In genomic region chr2:69167469-69167822, GRCh38 we compare ENCODE assay signal across 17 cellular contexts.
DNase-seq lines count a peak whose midpoint lies in the region; ATAC-seq, FAIRE-seq and TF ChIP-seq lines count a peak whose summit lies in the region.
"Had no signal": no experiment of that assay in that cellular context is flagged by ENCODE, and none has a peak within 500 bp of the region (broad histone marks: within the 10 kb centered on the region; RNA-seq: fewer than 3 reads in every experiment).

No MANE protein-coding gene starts in this region.

- POLR2A ChIA-PET in IMR-90 (lab: Charles Lee; ENCODE audit: unreplicated experiment): no interaction called here
- POLR2A ChIA-PET in HepG2 (lab: Yijun Ruan, JAX): interaction anchor here (1.3 to 2.3 kb wide), 2 partner anchors 9 to 12 kb away, joined by 4 to 46 read pairs; no protein-coding TSS in a partner anchor

- no peak overlapping the region for H2AK9ac ChIP-seq in IMR-90 (replicated peaks; ENCODE audit: low read depth, low read length, poor library complexity)

- intact Hi-C loops in IMR-90 (cut with micrococcal nuclease): no loop called here
- intact Hi-C loops in HepG2 (cut with micrococcal nuclease; ENCODE audit: unreplicated experiment): loop anchor here (2.0 kb wide), 1 partner anchor 49 kb away; no protein-coding TSS in a partner anchor
- intact Hi-C loops in body of pancreas (cut with DNase I): no loop called here

- peaks cover 13 to 63% of the 10 kb centered on the region in 2 experiments; a peak in 3 of 4 replicates for H3K79me1 ChIP-seq in IMR-90 (ENCODE audit: low read depth in 1 of 2, low read length in 2 of 2)

- peak overlapping the region; percentile 35; the same call in 1 of the 2 replicates for H3K4ac ChIP-seq in IMR-90 (ENCODE audit: low read depth, low read length)

- H3K4me1 ChIP-seq in IMR-90 (ENCODE audit: control insufficient read depth, insufficient read depth, low read length) (peaks cover 23% of the 10 kb centered on the region), HepG2 (ENCODE audit: insufficient read depth, low read length) (peaks cover 79% of the 10 kb centered on the region), thoracic aorta (ENCODE audit: control insufficient read depth in 1 of 2, low read depth in 2 of 2) (peaks cover 83 to 98% of the 10 kb centered on the region in 2 donors), body of pancreas (no peaks in the 10 kb centered on the region)

- BruUV-seq in IMR-90 (replicated peaks; lab: Mats Ljungman, UMichigan) (no TSS peak), HepG2 (replicated peaks; lab: Mats Ljungman, UMichigan) (no TSS peak)

- H3K23ac ChIP-seq in IMR-90 (ENCODE audit: low read depth, low read length): no peak overlapping the region

- DNase-seq in IMR-90: no peak
- DNase-seq in HepG2 (ENCODE audit: low spot score): no peak
- DNase-seq in thoracic aorta (ENCODE audit: low spot score): no peak
- no peak for DNase-seq in body of pancreas
- no peak for DNase-seq in germinal center (ENCODE audit: low spot score)
- DNase-seq: CD8-positive, alpha-beta T cell; DMS153; Kasumi-1; NCI-H1092; NCI-H2227 treated with DMSO at 0.1 percent for 48 hours; NCI-H510A treated with DMSO at 0.1 percent for 48 hours; NCI-H748 treated with DMSO at 0.1 percent for 48 hours; SJCRH30 had no signal

- H3K4me2 ChIP-seq in IMR-90 (ENCODE audit: low read depth, low read length) (no peak overlapping the region), HepG2 (ENCODE audit: low read depth, low read length) (peak overlapping the region; percentile 75)

- H2BK20ac ChIP-seq in IMR-90 (ENCODE audit: low read depth, low read length): no peak overlapping the region

- H4K5ac ChIP-seq in IMR-90 (ENCODE audit: low read depth, low read length): no peak overlapping the region

- TF ChIP-seq EP300 in HepG2 (IDR thresholded peaks at IDR 0.05; ENCODE audit: low read depth in 2 of 2, low read length in 2 of 2) (no peak), HepG2 (CRISPR knock-in tag; IDR thresholded peaks at IDR 0.05; ENCODE audit: borderline replicate concordance) (no peak)

- no peak overlapping the region for H2BK15ac ChIP-seq in IMR-90 (ENCODE audit: low read depth, low read length)

- no peak overlapping the region for H2AK5ac ChIP-seq in IMR-90 (ENCODE audit: low read depth, low read length)

- H4K20me1 ChIP-seq in IMR-90 (ENCODE audit: insufficient read depth, low read length): no peaks in the 10 kb centered on the region; the same call in 1 of the 2 replicates
- no peaks in the 10 kb centered on the region for H4K20me1 ChIP-seq in HepG2 (ENCODE audit: insufficient read depth, low read length)

- no peak overlapping the region for H4K8ac ChIP-seq in IMR-90 (ENCODE audit: low read depth in 2 of 2, low read length in 2 of 2)

- H3K14ac ChIP-seq in IMR-90 (replicated peaks; ENCODE audit: low read depth, low read length): peak overlapping the region; percentile 27; the same call in 1 of the 2 replicates

- CTCF ChIA-PET in IMR-90 (lab: Yijun Ruan, JAX): no interaction called here
- CTCF ChIA-PET in HepG2 (lab: Yijun Ruan, JAX; ENCODE audit: low intra/inter-chr PET ratio, low total read pairs): no interaction called here

- peak overlapping the region; percentile 30; the same call in 1 of the 2 replicates for H2BK120ac ChIP-seq in IMR-90 (ENCODE audit: low read depth, low read length)

- no peaks in the 10 kb centered on the region for H3K27me3 ChIP-seq in IMR-90 (ENCODE audit: control insufficient read depth, insufficient read depth, low read length)
- no peaks in the 10 kb centered on the region for H3K27me3 ChIP-seq in HepG2 (ENCODE audit: control insufficient read depth in 1 of 2, insufficient read depth in 2 of 2, low read length in 2 of 2)
- no peaks in the 10 kb centered on the region for H3K27me3 ChIP-seq in thoracic aorta (replicated peaks; ENCODE audit: insufficient read depth)
- no peaks in the 10 kb centered on the region for H3K27me3 ChIP-seq in body of pancreas
- H3K27me3 ChIP-seq: SJCRH30 had no signal

- H3K4me3 ChIP-seq in IMR-90 (ENCODE audit: insufficient read depth, low read depth, low read length) (no peak overlapping the region), HepG2 (replicated peaks in 1 of 3; ENCODE audit: insufficient read depth in 1 of 3, low read depth in 2 of 3, low read length in 3 of 3) (peak overlapping the region in 1 of 3 experiments; percentile 47; a peak in 2 of 6 replicates), thoracic aorta (no peak overlapping the region), body of pancreas (no peak overlapping the region)
- H3K4me3 ChIP-seq: SJCRH30 had no signal

- no peak overlapping the region for H3K18ac ChIP-seq in IMR-90 (ENCODE audit: low read depth, low read length)

- in situ Hi-C loops in IMR-90 (cut with MboI; ENCODE audit: low sequenced_read_pairs): no loop called here
- in situ Hi-C loops in HepG2 (cut with HindIII; ENCODE audit: extremely low pct_ligation_motif_present, low pct_unique_long_range_greater_than_20kb): loop anchor here (5.0 kb wide), 1 partner anchor 135 kb away; no protein-coding TSS in a partner anchor

- TF ChIP-seq CTCF in IMR-90 (conservative IDR thresholded peaks at IDR 0.05; ENCODE audit: low read depth, low read length): no peak
- no peak for TF ChIP-seq CTCF in HepG2 (CRISPR knock-in tag; IDR thresholded peaks at IDR 0.05)
- TF ChIP-seq CTCF in thoracic aorta (IDR thresholded peaks at IDR 0.05): no peak
- TF ChIP-seq CTCF in body of pancreas (IDR thresholded peaks at IDR 0.05): no peak

- TF ChIP-seq POLR2A in IMR-90 (IDR thresholded peaks at IDR 0.05; ENCODE audit: low read depth, low read length) (no peak), HepG2 (IDR thresholded peaks at IDR 0.05; ENCODE audit: insufficient read depth in 1 of 2, low read depth in 2 of 2, low read length in 2 of 2) (no peak), body of pancreas (IDR thresholded peaks at IDR 0.05) (no peak)

- no peak overlapping the region for H3K9ac ChIP-seq in IMR-90 (ENCODE audit: low read depth, low read length)
- H3K9ac ChIP-seq in HepG2 (ENCODE audit: insufficient read depth, low read depth, low read length): peak overlapping the region; percentile 60

- dilution Hi-C loops in IMR-90 (cut with HindIII; ENCODE audit: low sequenced_read_pairs, unreplicated experiment): no loop called here

- H3K9me1 ChIP-seq in IMR-90 (ENCODE audit: insufficient read depth, low read length): peaks cover 39% of the 10 kb centered on the region

- H3K56ac ChIP-seq in IMR-90 (ENCODE audit: extremely low read depth, insufficient read depth, low read length): no peak overlapping the region

- no peak for ATAC-seq in IMR-90 (ENCODE audit: low read depth)
- peak; percentile 37 for ATAC-seq in esophagus mucosa
- peak; percentile 41 for ATAC-seq in HepG2
- ATAC-seq in thoracic aorta (ENCODE audit: insufficient number of reproducible peaks, low FRiP score, low read depth): no peak
- ATAC-seq in body of pancreas: no peak
- no peak for ATAC-seq in GM18868 (IDR thresholded peaks at IDR 0.05; ENCODE audit: unreplicated experiment)
- ATAC-seq: CD8-positive, alpha-beta T cell had no signal

- no peaks in the 10 kb centered on the region for H3K9me3 ChIP-seq in IMR-90 (ENCODE audit: control insufficient read depth, insufficient read depth, low read length)
- no peaks in the 10 kb centered on the region for H3K9me3 ChIP-seq in HepG2 (ENCODE audit: low read length)
- H3K9me3 ChIP-seq in thoracic aorta: no peaks in the 10 kb centered on the region
- no peaks in the 10 kb centered on the region for H3K9me3 ChIP-seq in body of pancreas
- H3K9me3 ChIP-seq: SJCRH30 had no signal

- TF ChIP-seq RAD21 in IMR-90 (IDR thresholded peaks at IDR 0.05; ENCODE audit: low read length): no peak
- no peak for TF ChIP-seq RAD21 in HepG2 (CRISPR knock-in tag; IDR thresholded peaks at IDR 0.05)

- no peak for FAIRE-seq in HepG2 (lab: Jason Lieb, UNC)
- FAIRE-seq: GM12891, H1 had no signal

- H2AFZ ChIP-seq in IMR-90 (replicated peaks; ENCODE audit: low read length, poor library complexity) (no peak overlapping the region), HepG2 (ENCODE audit: low read length) (no peak overlapping the region)

- H4K91ac ChIP-seq in IMR-90 (ENCODE audit: insufficient read depth, low read depth, low read length): no peak overlapping the region; the same call in 1 of the 2 replicates

- no peak overlapping the region for H2BK5ac ChIP-seq in IMR-90 (ENCODE audit: low read depth, low read length, poor library complexity, severe bottlenecking)

- H3K79me2 ChIP-seq in HepG2 (ENCODE audit: insufficient read depth, low read length): no peaks in the 10 kb centered on the region

- H3K27ac ChIP-seq in IMR-90 (ENCODE audit: insufficient read depth, low read length) (no peak overlapping the region), HepG2 (ENCODE audit: extremely low read length, insufficient read depth, low read length) (peak overlapping the region; percentile 82), thoracic aorta (peak overlapping the region; percentile 73 to 97), body of pancreas (no peak overlapping the region)
- H3K27ac ChIP-seq: SJCRH30 had no signal

- H3K36me3 ChIP-seq in IMR-90 (ENCODE audit: control insufficient read depth, insufficient read depth, low read length) (peaks cover 47% of the 10 kb centered on the region), HepG2 (replicated peaks in 1 of 2; ENCODE audit: control insufficient read depth in 1 of 2, insufficient read depth in 2 of 2, low read length in 2 of 2) (peaks cover 0 to 1% of the 10 kb centered on the region in 2 experiments; a peak in 1 of 5 replicates), thoracic aorta (no peaks in the 10 kb centered on the region), body of pancreas (replicated peaks in 1 of 2; ENCODE audit: insufficient read depth in 1 of 2, low read depth in 2 of 2) (no peaks in the 10 kb centered on the region)

- 90% methylated on average over 2 of the region's 4 CpGs; no CpG with 5 or more reads in 1 of the 2 experiments for WGBS in IMR-90 (ENCODE audit: extremely low coverage in 2 of 2, insufficient read length in 1 of 2), 2 experiments
- WGBS in HepG2 (ENCODE audit: low lambda C conversion rate): 76% methylated on average over 4 of the region's 4 CpGs
- 64 to 83% methylated on average over 3 to 4 of the region's 4 CpGs for whole genome bisulfite sequencing in body of pancreas, 2 donors

TF ChIP-seq in IMR-90, 13 proteins besides CTCF, POLR2A, EP300 and RAD21:
- TF ChIP-seq CHD1 (IDR thresholded peaks at IDR 0.05; ENCODE audit: low read depth, low read length) (no peak), MAFK (IDR thresholded peaks at IDR 0.05; ENCODE audit: low read depth, low read length) (no peak), FOS (IDR thresholded peaks at IDR 0.05; ENCODE audit: low read depth, low read length) (no peak)

Comparison
In these comparisons a context has a peak if more than half of its experiments do, and no peak if none do; other contexts are left out.
1. ATAC-seq: peak in esophagus mucosa (single experiment) and HepG2 (single experiment); none in IMR-90 (single experiment), thoracic aorta (single experiment), body of pancreas (single experiment) and GM18868 (single experiment).
2. H3K27ac ChIP-seq: peak in HepG2 (single experiment) and thoracic aorta (2 of 2); none in IMR-90 (single experiment) and body of pancreas (0 of 4).